Comparison of ENCODE assay signal across 18 cellular contexts in genomic region chr20:44072381-44072780, GRCh38.
DNase-seq lines count a peak whose midpoint lies in the region; ATAC-seq and TF ChIP-seq lines count a peak whose summit lies in the region.
"Had no signal": no experiment of that assay in that cellular context is flagged by ENCODE, and none has a peak within 500 bp of the region (broad histone marks: within the 10 kb centered on the region; RNA-seq: fewer than 3 reads in every experiment).

No MANE protein-coding gene starts in this region.

- H3K4me3 ChIP-seq in CD8-positive, alpha-beta T cell (ENCODE audit: low read depth, low read length), result no peak overlapping the region
- H3K4me3 ChIP-seq in OCI-LY1 (ENCODE audit: low read depth, low read length, poor library complexity, severe bottlenecking) (no peak overlapping the region), neutrophil (ENCODE audit: low read depth in 1 of 2, low read length in 1 of 2) (no peak overlapping the region), thyroid gland (replicated peaks in 1 of 3) (no peak overlapping the region), brain microvascular endothelial cell (ENCODE audit: low read depth, low read length) (no peak overlapping the region)
- H3K4me3 ChIP-seq: heart right ventricle had no signal

- no peaks in the 10 kb centered on the region for H3K9me3 Mint-ChIP-seq in CD8-positive, alpha-beta T cell
- H3K9me3 Mint-ChIP-seq: naive B cell had no signal

- intact Hi-C loops in CD8-positive, alpha-beta T cell (cut with DNase I, micrococcal nuclease), result loop anchor here (5.0 to 10.0 kb wide), 4 partner anchors 115 to 615 kb away; partner anchors contain the start of genes MYBL2 (in 1 of the 2), OSER1 (in 1 of the 2) and SRSF6 (in 1 of the 2)
- intact Hi-C loops in thyroid gland (cut with DNase I), result no loop called here

- H3K27me3 ChIP-seq in CD8-positive, alpha-beta T cell (ENCODE audit: insufficient read depth, low read length), result no peaks in the 10 kb centered on the region
- H3K27me3 ChIP-seq in OCI-LY1 (ENCODE audit: insufficient read depth, low read length), result no peaks in the 10 kb centered on the region
- H3K27me3 ChIP-seq in neutrophil, result no peaks in the 10 kb centered on the region
- H3K27me3 ChIP-seq in thyroid gland, result no peaks in the 10 kb centered on the region
- no peaks in the 10 kb centered on the region for H3K27me3 ChIP-seq in brain microvascular endothelial cell (replicated peaks)

- DNase-seq in CD8-positive, alpha-beta T cell, result no peak
- no peak for DNase-seq in thyroid gland
- no peak for DNase-seq in brain microvascular endothelial cell
- DNase-seq in NCI-H1092 treated with DMSO at 0.1 percent for 48 hours (lab: John Stamatoyannopoulos, UW), result no peak
- DNase-seq: activated effector memory CD4-positive, alpha-beta T cell treated with Interleukin-2 at 50 U/mL for 16 hours; amniotic stem cell; H7; heart right ventricle; naive B cell; NCI-H1694; NCI-H226; stimulated activated CD4-positive, alpha-beta T cell treated with anti-CD3 and anti-CD28 coated beads, Interleukin-4, amount 100 ng/mL, for 1 hour; T-helper 9 cell had no signal

- ATAC-seq in CD8-positive, alpha-beta T cell, result no peak
- peak; percentile 37 for ATAC-seq in GM18861 (IDR thresholded peaks at IDR 0.05; ENCODE audit: unreplicated experiment)
- no peak for ATAC-seq in GM18505 (IDR thresholded peaks at IDR 0.05; ENCODE audit: unreplicated experiment)
- ATAC-seq: activated CD4-positive, CD25-positive, alpha-beta regulatory T cell treated with anti-CD3 and anti-CD28 coated beads, Interleukin-2, amount 50 U/mL, for 24 hours; heart right ventricle had no signal

- POLR2A ChIA-PET in CD8-positive, alpha-beta T cell (lab: Charles Lee), result no interaction called here

- no peak overlapping the region for H3K9ac ChIP-seq in OCI-LY1 (ENCODE audit: low read length)

- peaks cover 79% of the 10 kb centered on the region for H3K4me1 Mint-ChIP-seq in CD8-positive, alpha-beta T cell (ENCODE audit: low read depth)

- no peaks in the 10 kb centered on the region for H3K27me3 Mint-ChIP-seq in CD8-positive, alpha-beta T cell (ENCODE audit: low read depth)

- peaks cover 4% of the 10 kb centered on the region; the same call in 1 of the 2 replicates for H3F3A ChIP-seq in OCI-LY1 (ENCODE audit: insufficient read depth, low read length)

- H3K27ac Mint-ChIP-seq in CD8-positive, alpha-beta T cell, result peak overlapping the region; percentile 98

- no peak overlapping the region for H3K27ac ChIP-seq in CD8-positive, alpha-beta T cell (ENCODE audit: low read depth, low read length)
- H3K27ac ChIP-seq in OCI-LY1 (ENCODE audit: low read depth, low read length, poor library complexity, severe bottlenecking) (peak overlapping the region; percentile 2), neutrophil (peak overlapping the region; percentile 92), thyroid gland (no peak overlapping the region), brain microvascular endothelial cell (no peak overlapping the region)
- H3K27ac ChIP-seq: heart right ventricle had no signal

- TF ChIP-seq POLR2A in thyroid gland (IDR thresholded peaks at IDR 0.05) (no peak), GM18505 (IDR thresholded peaks at IDR 0.05; ENCODE audit: borderline replicate concordance, extremely low read depth, insufficient read depth, insufficient read length) (no peak)

- no peaks in the 10 kb centered on the region for H3K9me2 ChIP-seq in OCI-LY1 (ENCODE audit: low read depth, low read length)

- H3K36me3 Mint-ChIP-seq in CD8-positive, alpha-beta T cell, result no peaks in the 10 kb centered on the region
- H3K36me3 Mint-ChIP-seq: naive B cell had no signal

- peaks cover 60% of the 10 kb centered on the region for H3K4me1 ChIP-seq in CD8-positive, alpha-beta T cell (ENCODE audit: insufficient read depth, low read length)
- H3K4me1 ChIP-seq in OCI-LY1 (ENCODE audit: insufficient read depth, low read length, severe bottlenecking) (peaks cover 52% of the 10 kb centered on the region), neutrophil (ENCODE audit: control insufficient read depth in 1 of 2, insufficient read depth in 1 of 2, low read depth in 1 of 2, low read length in 1 of 2) (peaks cover 92 to 93% of the 10 kb centered on the region in 2 experiments), thyroid gland (no peaks in the 10 kb centered on the region)

- no peaks in the 10 kb centered on the region for H3K9me3 ChIP-seq in CD8-positive, alpha-beta T cell (ENCODE audit: low read length)
- no peaks in the 10 kb centered on the region for H3K9me3 ChIP-seq in OCI-LY1 (ENCODE audit: low read length)
- no peaks in the 10 kb centered on the region for H3K9me3 ChIP-seq in neutrophil
- no peaks in the 10 kb centered on the region for H3K9me3 ChIP-seq in thyroid gland
- H3K9me3 ChIP-seq: heart right ventricle had no signal

- no peaks in the 10 kb centered on the region for H3K36me3 ChIP-seq in CD8-positive, alpha-beta T cell (ENCODE audit: insufficient read depth, low read length)
- no peaks in the 10 kb centered on the region for H3K36me3 ChIP-seq in OCI-LY1 (ENCODE audit: insufficient read depth, low read length)
- H3K36me3 ChIP-seq in neutrophil, result no peaks in the 10 kb centered on the region
- no peaks in the 10 kb centered on the region for H3K36me3 ChIP-seq in thyroid gland
- no peaks in the 10 kb centered on the region for H3K36me3 ChIP-seq in brain microvascular endothelial cell (replicated peaks)
- H3K36me3 ChIP-seq: heart right ventricle had no signal

- TF ChIP-seq CTCF in CD8-positive, alpha-beta T cell (IDR thresholded peaks at IDR 0.05), result no peak
- TF ChIP-seq CTCF in OCI-LY1 (IDR thresholded peaks at IDR 0.05; ENCODE audit: low read length) (no peak), neutrophil (IDR thresholded peaks at IDR 0.05) (no peak), thyroid gland (IDR thresholded peaks at IDR 0.05) (no peak), brain microvascular endothelial cell (IDR thresholded peaks at IDR 0.05; ENCODE audit: low read depth, low read length, missing control alignments) (no peak)

- H3K79me2 ChIP-seq in OCI-LY1 (ENCODE audit: insufficient read depth, low read length), result no peaks in the 10 kb centered on the region

- H3K4me2 ChIP-seq in OCI-LY1 (ENCODE audit: low read length), result no peak overlapping the region

- no peak overlapping the region for H2AFZ ChIP-seq in OCI-LY1 (ENCODE audit: low read length)

- no peaks in the 10 kb centered on the region for H4K20me1 ChIP-seq in OCI-LY1 (ENCODE audit: insufficient read depth, low read length)

- 50 to 57% methylated on average over 6 of the region's 6 CpGs for WGBS in thyroid gland, 2 donors

- H3K4me3 Mint-ChIP-seq in CD8-positive, alpha-beta T cell, result no peak overlapping the region
- H3K4me3 Mint-ChIP-seq: naive B cell had no signal

- CTCF ChIA-PET in CD8-positive, alpha-beta T cell (lab: Charles Lee), result interaction anchor here (1.1 to 7.3 kb wide), 5 partner anchors 8 to 323 kb away, joined by 4 to 52 read pairs (median 4); no protein-coding TSS in a partner anchor

- in situ Hi-C loops in brain microvascular endothelial cell (cut with HindIII; ENCODE audit: low pct_ligation_motif_present, low sequenced_read_pairs), result no loop called here

Comparison
In these comparisons a context has a peak if more than half of its experiments do, and no peak if none do; other contexts are left out.
1. H3K27ac ChIP-seq: peak in OCI-LY1 (single experiment) and neutrophil (single experiment); none in CD8-positive, alpha-beta T cell (single experiment), thyroid gland (0 of 3) and brain microvascular endothelial cell (single experiment).